Comparison of ENCODE assay signal across 9 cellular contexts in genomic region chrX:136779346-136779781, GRCh38. TPM values are rescaled to one million over a fixed set of nuclear protein-coding genes. Genes with fewer than 3 reads are reported as not detected.
A peak's percentile ranks its signal among the peaks of the same experiment; 100 is the strongest.
DNase-seq lines count a peak whose midpoint lies in the region; ATAC-seq and TF ChIP-seq lines count a peak whose summit lies in the region.
"Had no signal": no experiment of that assay in that cellular context is flagged by ENCODE, and none has a peak within 500 bp of the region (broad histone marks: within the 10 kb centered on the region; RNA-seq: fewer than 3 reads in every experiment).

No MANE protein-coding gene starts in this region.

- peak; percentile 89 for ATAC-seq in activated naive CD8-positive, alpha-beta T cell treated with anti-CD3 and anti-CD28 coated beads, Interleukin-2, amount 50 U/mL, for 24 hours
- no peak for ATAC-seq in aorta (ENCODE audit: low FRiP score)

- H3K27ac Mint-ChIP-seq in activated CD4-positive, alpha-beta T cell treated with anti-CD3 and anti-CD28 coated beads, Interleukin-2, amount 10 ng/mL, durations not matched to agents 7 days and 5 days = peak overlapping the region; percentile 95
- H3K27ac Mint-ChIP-seq in activated naive CD8-positive, alpha-beta T cell treated with anti-CD3 and anti-CD28 coated beads, Interleukin-2, amount 50 U/mL, for 24 hours = peak overlapping the region; percentile 92
- H3K27ac Mint-ChIP-seq in stimulated activated naive CD8-positive, alpha-beta T cell treated with anti-CD3 and anti-CD28 coated beads, Interleukin-15, Interleukin-2, amounts not matched to agents 100 ng/mL and 50 ng/mL, for 24 hours = peak overlapping the region; percentile 96

- H3K27me3 Mint-ChIP-seq in activated CD4-positive, alpha-beta T cell treated with anti-CD3 and anti-CD28 coated beads, Interleukin-2, amount 10 ng/mL, durations not matched to agents 7 days and 5 days = no peaks in the 10 kb centered on the region
- no peaks in the 10 kb centered on the region for H3K27me3 Mint-ChIP-seq in activated naive CD8-positive, alpha-beta T cell treated with anti-CD3 and anti-CD28 coated beads, Interleukin-2, amount 50 U/mL, for 24 hours
- no peaks in the 10 kb centered on the region for H3K27me3 Mint-ChIP-seq in stimulated activated naive CD8-positive, alpha-beta T cell treated with anti-CD3 and anti-CD28 coated beads, Interleukin-15, Interleukin-2, amounts not matched to agents 100 ng/mL and 50 ng/mL, for 24 hours

- peak; percentile 39 for DNase-seq in activated CD4-positive, alpha-beta T cell treated with anti-CD3 and anti-CD28 coated beads, Interleukin-2, amount 10 ng/mL, durations not matched to agents 7 days and 5 days
- DNase-seq in activated CD4-positive, alpha-beta T cell treated with anti-CD3 and anti-CD28 coated beads, Interleukin-2, amount 50 U/mL, for 1 hour = no peak
- peak; percentile 87 for DNase-seq in Jurkat, Clone E6-1 (ENCODE audit: low read depth, low spot score)
- DNase-seq in activated naive CD8-positive, alpha-beta T cell treated with anti-CD3 and anti-CD28 coated beads, Interleukin-2, amount 50 U/mL, for 24 hours = no peak
- DNase-seq in esophagus muscularis mucosa (ENCODE audit: extremely low spot score) (no peak), aorta (no peak), NCI-H187 (lab: John Stamatoyannopoulos, UW) (no peak)
- DNase-seq: left cardiac atrium had no signal

- peaks cover 50% of the 10 kb centered on the region for H3K36me3 Mint-ChIP-seq in activated CD4-positive, alpha-beta T cell treated with anti-CD3 and anti-CD28 coated beads, Interleukin-2, amount 10 ng/mL, durations not matched to agents 7 days and 5 days (ENCODE audit: low read depth)
- peaks cover 3% of the 10 kb centered on the region for H3K36me3 Mint-ChIP-seq in activated naive CD8-positive, alpha-beta T cell treated with anti-CD3 and anti-CD28 coated beads, Interleukin-2, amount 50 U/mL, for 24 hours (ENCODE audit: low read depth)
- no peaks in the 10 kb centered on the region for H3K36me3 Mint-ChIP-seq in stimulated activated naive CD8-positive, alpha-beta T cell treated with anti-CD3 and anti-CD28 coated beads, Interleukin-15, Interleukin-2, amounts not matched to agents 100 ng/mL and 50 ng/mL, for 24 hours (ENCODE audit: low read depth)

- peak overlapping the region; percentile 70 for H3K4me3 ChIP-seq in Jurkat, Clone E6-1 (ENCODE audit: low read length)
- H3K4me3 ChIP-seq in esophagus muscularis mucosa (peak overlapping the region in 1 of 4 donors; percentile 30), aorta (ENCODE audit: low read length in 2 of 2) (no peak overlapping the region)

- CTCF ChIA-PET in activated CD4-positive, alpha-beta T cell treated with anti-CD3 and anti-CD28 coated beads, Interleukin-2, amount 10 ng/mL, durations not matched to agents 7 days and 5 days (lab: Charles Lee) = interaction anchor here (1.0 to 1.5 kb wide), 4 partner anchors 21 to 103 kb away, joined by 3 read pairs; no protein-coding TSS in a partner anchor

- no peak for TF ChIP-seq POLR2A in esophagus muscularis mucosa (IDR thresholded peaks at IDR 0.05; ENCODE audit: low read depth)

- TF ChIP-seq CTCF in esophagus muscularis mucosa (IDR thresholded peaks at IDR 0.05) = no peak

- no peaks in the 10 kb centered on the region for H3K9me3 Mint-ChIP-seq in activated CD4-positive, alpha-beta T cell treated with anti-CD3 and anti-CD28 coated beads, Interleukin-2, amount 10 ng/mL, durations not matched to agents 7 days and 5 days
- H3K9me3 Mint-ChIP-seq in activated naive CD8-positive, alpha-beta T cell treated with anti-CD3 and anti-CD28 coated beads, Interleukin-2, amount 50 U/mL, for 24 hours = no peaks in the 10 kb centered on the region
- H3K9me3 Mint-ChIP-seq in stimulated activated naive CD8-positive, alpha-beta T cell treated with anti-CD3 and anti-CD28 coated beads, Interleukin-15, Interleukin-2, amounts not matched to agents 100 ng/mL and 50 ng/mL, for 24 hours = no peaks in the 10 kb centered on the region

- H3K9me3 ChIP-seq in esophagus muscularis mucosa (no peaks in the 10 kb centered on the region), aorta (ENCODE audit: control insufficient read depth, low read length) (no peaks in the 10 kb centered on the region)

- 40% methylated on average over 4 of the region's 4 CpGs for WGBS in esophagus muscularis mucosa
- WGBS in aorta, 2 donors = 37 to 51% methylated on average over 4 of the region's 4 CpGs

- peak overlapping the region in 2 of 4 donors; percentile 33 to 38 for H3K27ac ChIP-seq in esophagus muscularis mucosa (replicated peaks in 1 of 4)
- no peak overlapping the region for H3K27ac ChIP-seq in aorta (ENCODE audit: low read depth in 1 of 2, low read length in 2 of 2)

- peaks cover 71% of the 10 kb centered on the region for H3K4me1 Mint-ChIP-seq in activated CD4-positive, alpha-beta T cell treated with anti-CD3 and anti-CD28 coated beads, Interleukin-2, amount 10 ng/mL, durations not matched to agents 7 days and 5 days
- H3K4me1 Mint-ChIP-seq in activated naive CD8-positive, alpha-beta T cell treated with anti-CD3 and anti-CD28 coated beads, Interleukin-2, amount 50 U/mL, for 24 hours = peaks cover 74% of the 10 kb centered on the region
- peaks cover 75% of the 10 kb centered on the region for H3K4me1 Mint-ChIP-seq in stimulated activated naive CD8-positive, alpha-beta T cell treated with anti-CD3 and anti-CD28 coated beads, Interleukin-15, Interleukin-2, amounts not matched to agents 100 ng/mL and 50 ng/mL, for 24 hours (ENCODE audit: low read depth)

- peak overlapping the region; percentile 83 for H3K4me3 Mint-ChIP-seq in activated CD4-positive, alpha-beta T cell treated with anti-CD3 and anti-CD28 coated beads, Interleukin-2, amount 10 ng/mL, durations not matched to agents 7 days and 5 days
- peak overlapping the region; percentile 91 for H3K4me3 Mint-ChIP-seq in activated naive CD8-positive, alpha-beta T cell treated with anti-CD3 and anti-CD28 coated beads, Interleukin-2, amount 50 U/mL, for 24 hours
- peak overlapping the region; percentile 94 for H3K4me3 Mint-ChIP-seq in stimulated activated naive CD8-positive, alpha-beta T cell treated with anti-CD3 and anti-CD28 coated beads, Interleukin-15, Interleukin-2, amounts not matched to agents 100 ng/mL and 50 ng/mL, for 24 hours

- TF ChIP-seq EP300 in esophagus muscularis mucosa (IDR thresholded peaks at IDR 0.05) = no peak

- peaks cover 3 to 8% (median 5%) of the 10 kb centered on the region in 4 donors for H3K4me1 ChIP-seq in esophagus muscularis mucosa
- H3K4me1 ChIP-seq in aorta (ENCODE audit: control insufficient read depth in 1 of 2, insufficient read depth in 2 of 2, low read length in 2 of 2) = no peaks in the 10 kb centered on the region

- no peaks in the 10 kb centered on the region for H3K27me3 ChIP-seq in esophagus muscularis mucosa
- H3K27me3 ChIP-seq in aorta (ENCODE audit: control insufficient read depth in 1 of 2, insufficient read depth in 2 of 2, low read length in 1 of 2) = no peaks in the 10 kb centered on the region

- intact Hi-C loops in esophagus muscularis mucosa (cut with DNase I) = no loop called here
- intact Hi-C loops in aorta (cut with DNase I) = no loop called here

- POLR2A ChIA-PET in activated CD4-positive, alpha-beta T cell treated with anti-CD3 and anti-CD28 coated beads, Interleukin-2, amount 10 ng/mL, durations not matched to agents 7 days and 5 days (lab: Charles Lee) = interaction anchor here (0.9 to 2.2 kb wide), 3 partner anchors 100 to 126 kb away, joined by 3 to 11 read pairs (median 4); partner anchors contain the start of gene RBMX

- H3K36me3 ChIP-seq in esophagus muscularis mucosa (no peaks in the 10 kb centered on the region), aorta (ENCODE audit: control insufficient read depth in 1 of 2, insufficient read depth in 2 of 2, low read length in 1 of 2) (no peaks in the 10 kb centered on the region)

RNA-seq across cellular contexts. Expression of gene ARHGEF6, which starts 1.4 kb away (rescaled TPM):
- total RNA-seq in activated CD4-positive, alpha-beta T cell treated with anti-CD3 and anti-CD28 coated beads, Interleukin-2, amount 10 ng/mL, durations not matched to agents 7 days and 5 days = 100 to 1,000 TPM in 1 of 2 experiments, 10 to 100 TPM in 1; 97.2 to 122 TPM
- 50.9 TPM for polyA plus RNA-seq in Jurkat, Clone E6-1 (2012; ENCODE audit: insufficient read depth, insufficient read length)
- total RNA-seq in esophagus muscularis mucosa (10 to 100 TPM; 13.4 to 16.4 (median 15.0) TPM), aorta (10 to 100 TPM; 24.3 to 37.6 TPM)
- 10 to 100 TPM in 1 of 2 donors, 1 to 10 TPM in 1; 7.9 to 14.0 TPM for polyA plus RNA-seq in aorta

Comparison
In these comparisons a context has a peak if more than half of its experiments do, and no peak if none do; other contexts are left out.
1. DNase-seq: peak in activated CD4-positive, alpha-beta T cell treated with anti-CD3 and anti-CD28 coated beads, Interleukin-2, amount 10 ng/mL, durations not matched to agents 7 days and 5 days (single experiment) and Jurkat, Clone E6-1 (single experiment); none in activated CD4-positive, alpha-beta T cell treated with anti-CD3 and anti-CD28 coated beads, Interleukin-2, amount 50 U/mL, for 1 hour (single experiment), activated naive CD8-positive, alpha-beta T cell treated with anti-CD3 and anti-CD28 coated beads, Interleukin-2, amount 50 U/mL, for 24 hours (single experiment), esophagus muscularis mucosa (single experiment), aorta (0 of 2) and NCI-H187 (0 of 2).
2. Peak in every context shown above with its lines, with median percentiles within 50 percentile points of each other: H3K27ac Mint-ChIP-seq and H3K4me3 Mint-ChIP-seq.